Comparison of ENCODE assay signal across 8 cellular contexts in genomic region chr3:171833775-171834460, GRCh38. TPM values are rescaled to one million over a fixed set of nuclear protein-coding genes. Genes with fewer than 3 reads are reported as not detected.
DNase-seq lines count a peak whose midpoint lies in the region; ATAC-seq and TF ChIP-seq lines count a peak whose summit lies in the region.

No MANE protein-coding gene starts in this region.

- ATAC-seq in GM21390 (IDR thresholded peaks at IDR 0.05; ENCODE audit: unreplicated experiment), result no peak

- H3K4me3 Mint-ChIP-seq in endothelial cell (ENCODE audit: unreplicated experiment) (no peak overlapping the region), progenitor cell of endocrine pancreas (ENCODE audit: low read depth) (no peak overlapping the region)
- no peak overlapping the region for H3K4me3 Mint-ChIP-seq in activated T-cell treated with anti-CD3 and anti-CD28 coated beads, Interleukin-2, amount 50 U/mL, for 24 hours

- TF ChIP-seq CTCF in endothelial cell (IDR thresholded peaks at IDR 0.05; ENCODE audit: unreplicated experiment), result peak; percentile 22
- peak; percentile 39 for TF ChIP-seq CTCF in progenitor cell of endocrine pancreas (IDR thresholded peaks at IDR 0.05; ENCODE audit: unreplicated experiment)

- H3K4me1 Mint-ChIP-seq in endothelial cell (ENCODE audit: unreplicated experiment) (peaks cover 33% of the 10 kb centered on the region), progenitor cell of endocrine pancreas (ENCODE audit: low read depth) (peaks cover 30% of the 10 kb centered on the region)
- H3K4me1 Mint-ChIP-seq in activated T-cell treated with anti-CD3 and anti-CD28 coated beads, Interleukin-2, amount 50 U/mL, for 24 hours (ENCODE audit: low read depth), result no peaks in the 10 kb centered on the region

- no peaks in the 10 kb centered on the region for H3K36me3 Mint-ChIP-seq in endothelial cell (ENCODE audit: low read depth, unreplicated experiment)
- H3K36me3 Mint-ChIP-seq in progenitor cell of endocrine pancreas (ENCODE audit: insufficient read depth), result no peaks in the 10 kb centered on the region
- no peaks in the 10 kb centered on the region for H3K36me3 Mint-ChIP-seq in activated T-cell treated with anti-CD3 and anti-CD28 coated beads, Interleukin-2, amount 50 U/mL, for 24 hours (ENCODE audit: low read depth)

- H3K9me3 Mint-ChIP-seq in endothelial cell (ENCODE audit: unreplicated experiment) (no peaks in the 10 kb centered on the region), progenitor cell of endocrine pancreas (ENCODE audit: low read depth) (no peaks in the 10 kb centered on the region)
- H3K9me3 Mint-ChIP-seq in activated T-cell treated with anti-CD3 and anti-CD28 coated beads, Interleukin-2, amount 50 U/mL, for 24 hours, result no peaks in the 10 kb centered on the region

- H3K27me3 Mint-ChIP-seq in endothelial cell (ENCODE audit: unreplicated experiment), result no peaks in the 10 kb centered on the region
- no peaks in the 10 kb centered on the region for H3K27me3 Mint-ChIP-seq in progenitor cell of endocrine pancreas
- H3K27me3 Mint-ChIP-seq in activated T-cell treated with anti-CD3 and anti-CD28 coated beads, Interleukin-2, amount 50 U/mL, for 24 hours, result peaks cover 7% of the 10 kb centered on the region

- H3K27ac Mint-ChIP-seq in endothelial cell (ENCODE audit: unreplicated experiment) (peak overlapping the region; percentile 62), progenitor cell of endocrine pancreas (no peak overlapping the region)
- no peak overlapping the region for H3K27ac Mint-ChIP-seq in activated T-cell treated with anti-CD3 and anti-CD28 coated beads, Interleukin-2, amount 50 U/mL, for 24 hours

- DNase-seq in DMS153 treated with DMSO at 0.1 percent for 48 hours (lab: John Stamatoyannopoulos, UW; ENCODE audit: unreplicated experiment) (peak; percentile 30), H4 (ENCODE audit: low spot score) (peak; percentile 54), NCI-H69 (lab: John Stamatoyannopoulos, UW) (peak; percentile 53), endothelial cell (ENCODE audit: low spot score) (no peak), progenitor cell of endocrine pancreas (ENCODE audit: low spot score, unreplicated experiment) (no peak)
- no peak for DNase-seq in activated T-cell treated with anti-CD3 and anti-CD28 coated beads, Interleukin-2, amount 50 U/mL, for 24 hours
- DNase-seq in activated naive CD4-positive, alpha-beta T cell (lab: John Stamatoyannopoulos, UW), result no peak

RNA-seq across cellular contexts. Expression of gene TMEM212, which starts 9.2 kb away (rescaled TPM):
- not detected in 2 replicates for total RNA-seq in H4 (2014; rRNA removed; shearing (Covaris generic))
- total RNA-seq in endothelial cell (ENCODE audit: unreplicated experiment), result not detected
- total RNA-seq in progenitor cell of endocrine pancreas, result not detected in 2 replicates

RNA-seq across cellular contexts. Expression of gene PLD1, which starts 23.6 kb away (rescaled TPM):
- total RNA-seq in H4 (2014; rRNA removed; shearing (Covaris generic)), result 14.4 and 19.0 TPM in 2 replicates
- total RNA-seq in endothelial cell (ENCODE audit: unreplicated experiment), result 61.5 TPM
- 143 and 156 TPM in 2 replicates for total RNA-seq in progenitor cell of endocrine pancreas

Comparison
In these comparisons a context has a peak if more than half of its experiments do, and no peak if none do; other contexts are left out.
1. DNase-seq: peak in DMS153 treated with DMSO at 0.1 percent for 48 hours (single experiment), H4 (single experiment) and NCI-H69 (single experiment); none in endothelial cell (single experiment), progenitor cell of endocrine pancreas (single experiment), activated T-cell treated with anti-CD3 and anti-CD28 coated beads, Interleukin-2, amount 50 U/mL, for 24 hours (single experiment) and activated naive CD4-positive, alpha-beta T cell (0 of 4).